Comparison of ENCODE assay signal across 1 cellular context in genomic region chrX:3788494-3789233, GRCh38.
A peak's percentile ranks its signal among the peaks of the same experiment; 100 is the strongest.
TF ChIP-seq lines count a peak whose summit lies in the region.

No MANE protein-coding gene starts in this region.

TF ChIP-seq in H1, 55 proteins besides CTCF, POLR2A, EP300 and RAD21 (continued from another document):
- TF ChIP-seq USF2 (IDR thresholded peaks at IDR 0.05; ENCODE audit: low read length) (no peak), CEBPB (IDR thresholded peaks at IDR 0.05; ENCODE audit: low read depth, low read length) (no peak), ZNF274 (IDR thresholded peaks at IDR 0.05; ENCODE audit: borderline replicate concordance, extremely low read depth, low read length) (no peak), TAF7 (optimal IDR thresholded peaks at IDR 0.05; ENCODE audit: borderline replicate concordance, low read depth, low read length) (peak; percentile 21), KDM4A (IDR thresholded peaks at IDR 0.05; ENCODE audit: low read depth, low read length, severe bottlenecking) (no peak), CHD7 (IDR thresholded peaks at IDR 0.05; ENCODE audit: insufficient replicate concordance, low read length) (no peak), TBP (IDR thresholded peaks at IDR 0.05; ENCODE audit: low read depth, low read length) (no peak), SAP30 (IDR thresholded peaks at IDR 0.05; ENCODE audit: insufficient read depth, insufficient replicate concordance, low read length) (no peak)
